In the genomic region with DNA sequence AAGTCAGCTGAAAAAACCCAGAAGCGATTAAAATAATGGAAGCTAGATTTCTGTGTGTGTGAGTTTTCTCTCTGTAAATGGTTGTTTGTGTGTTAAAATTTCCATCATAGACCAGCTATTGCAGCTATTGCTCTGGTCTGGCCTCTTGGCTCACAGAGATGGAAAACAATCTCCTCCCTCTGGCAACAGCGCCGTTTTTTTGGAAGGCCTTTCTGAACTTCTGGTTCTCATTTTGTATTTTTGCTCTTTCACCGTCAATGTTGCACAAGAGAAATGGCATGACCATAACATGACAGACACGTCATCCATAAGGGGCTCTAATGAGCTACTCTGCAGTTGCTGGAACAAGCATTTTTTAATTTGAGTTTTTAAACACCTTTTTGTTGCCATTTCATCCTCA, we compare ENCODE assay signal across 12 cellular contexts.
DNase-seq lines count a peak whose midpoint lies in the region; ATAC-seq and TF ChIP-seq lines count a peak whose summit lies in the region.
"Had no signal": no experiment of that assay in that cellular context is flagged by ENCODE, and none has a peak within 500 bp of the region (broad histone marks: within the 10 kb centered on the region; RNA-seq: fewer than 3 reads in every experiment).

No MANE protein-coding gene starts in this region.

- POLR2A ChIA-PET in PC-3 (lab: Charles Lee; ENCODE audit: unreplicated experiment), result no interaction called here

- H3K36me3 Mint-ChIP-seq in H9 (ENCODE audit: insufficient read depth in 1 of 3, low read depth in 3 of 3), result no peaks in the 10 kb centered on the region

- H3K4me3 ChIP-seq in body of pancreas (no peak overlapping the region), stomach smooth muscle (ENCODE audit: low read length in 2 of 2) (no peak overlapping the region), PC-3 (ENCODE audit: low read length) (no peak overlapping the region)
- H3K4me3 ChIP-seq: BLaER1 had no signal

- H3K9me3 ChIP-seq in body of pancreas, result no peaks in the 10 kb centered on the region
- H3K9me3 ChIP-seq in stomach smooth muscle (ENCODE audit: control insufficient read depth in 2 of 2, low read length in 2 of 2), result no peaks in the 10 kb centered on the region
- no peaks in the 10 kb centered on the region for H3K9me3 ChIP-seq in PC-3 (ENCODE audit: low read length)
- H3K9me3 ChIP-seq in H9 (ENCODE audit: control insufficient read depth, low read depth, low read length), result no peaks in the 10 kb centered on the region
- H3K9me3 ChIP-seq: BLaER1 had no signal

- H3K4me3 Mint-ChIP-seq in H9, result no peak overlapping the region

- H3K4me2 ChIP-seq in PC-3 (ENCODE audit: low read length), result no peak overlapping the region
- no peak overlapping the region for H3K4me2 ChIP-seq in H9 (ENCODE audit: insufficient read depth, insufficient read length, low read length)
- H3K4me2 ChIP-seq: BLaER1 had no signal

- H3K79me2 ChIP-seq in PC-3 (ENCODE audit: low read length) (no peaks in the 10 kb centered on the region), H9 (ENCODE audit: insufficient read depth, low read length) (no peaks in the 10 kb centered on the region)

- H3K9me3 Mint-ChIP-seq in H9, result no peaks in the 10 kb centered on the region

- no peak overlapping the region for H2BK120ac ChIP-seq in H9 (ENCODE audit: low read depth, low read length, poor library complexity, severe bottlenecking)

- H2BK15ac ChIP-seq in H9 (ENCODE audit: low read depth, low read length), result no peak overlapping the region

- no peak overlapping the region for H3T11ph ChIP-seq in H9 (ENCODE audit: low read length)

- H2AK5ac ChIP-seq in H9 (ENCODE audit: insufficient read length, low read length), result no peak overlapping the region

- no peaks in the 10 kb centered on the region for H3K9me2 ChIP-seq in PC-3 (replicated peaks; ENCODE audit: low read length)

- H3K14ac ChIP-seq in H9 (ENCODE audit: insufficient read depth, low read length), result no peak overlapping the region

- intact Hi-C loops in body of pancreas (cut with DNase I) (no loop called here), left ventricle myocardium superior (cut with micrococcal nuclease) (no loop called here), PC-3 (cut with micrococcal nuclease) (no loop called here)

- H3K27me3 Mint-ChIP-seq in H9 (ENCODE audit: low read depth), result no peaks in the 10 kb centered on the region; the same call in 1 of the 2 replicates

- H4K91ac ChIP-seq in H9 (ENCODE audit: insufficient read length, low read depth, low read length), result no peak overlapping the region

- CTCF ChIA-PET in PC-3 (lab: Charles Lee), result no interaction called here

- no peaks in the 10 kb centered on the region for H3F3A ChIP-seq in PC-3 (ENCODE audit: low read length, unreplicated experiment)

- no peak for TF ChIP-seq POLR2A in body of pancreas (IDR thresholded peaks at IDR 0.05)

- no peak overlapping the region for H2BK20ac ChIP-seq in H9 (ENCODE audit: low read depth, low read length, poor library complexity, severe bottlenecking)

- H4K20me1 ChIP-seq in PC-3 (ENCODE audit: low read length) (no peaks in the 10 kb centered on the region), H9 (ENCODE audit: control insufficient read depth, insufficient read depth, insufficient read length) (no peaks in the 10 kb centered on the region)
- H4K20me1 ChIP-seq: BLaER1 had no signal

- H3K23me2 ChIP-seq in H9 (ENCODE audit: insufficient read length, low read depth, low read length, poor library complexity, severe bottlenecking), result no peaks in the 10 kb centered on the region

- H3K9ac ChIP-seq in stomach smooth muscle (ENCODE audit: low read length in 2 of 2), result no peak overlapping the region
- H3K9ac ChIP-seq in PC-3 (ENCODE audit: low read length), result no peak overlapping the region
- no peak overlapping the region for H3K9ac ChIP-seq in H9 (ENCODE audit: extremely low read depth, insufficient read length, low read length)
- H3K9ac ChIP-seq: BLaER1 had no signal

- H3K4me1 ChIP-seq in body of pancreas (no peaks in the 10 kb centered on the region), stomach smooth muscle (ENCODE audit: control insufficient read depth, insufficient read depth, low read length) (no peaks in the 10 kb centered on the region), PC-3 (ENCODE audit: insufficient read depth, low read length) (0 out of 2 replicates have a peak, but pooled peaks cover 3% of the 10 kb centered on the region), H9 (ENCODE audit: insufficient read depth, low read length) (no peaks in the 10 kb centered on the region)

- H4K8ac ChIP-seq in H9 (replicated peaks; ENCODE audit: insufficient read length, low read depth, low read length), result no peak overlapping the region

- H2BK12ac ChIP-seq in H9 (ENCODE audit: insufficient read length, low read depth, low read length), result no peak overlapping the region

- H3K23ac ChIP-seq in H9 (ENCODE audit: insufficient read length, low read depth, low read length), result no peak overlapping the region

- H3K27ac ChIP-seq in body of pancreas (no peak overlapping the region), stomach smooth muscle (ENCODE audit: low read length) (peak overlapping the region; percentile 1), PC-3 (ENCODE audit: low read length) (no peak overlapping the region), H9 (ENCODE audit: insufficient read length, low read depth, low read length) (no peak overlapping the region)
- H3K27ac ChIP-seq: BLaER1, WERI-Rb-1 had no signal

- H3K56ac ChIP-seq in H9 (ENCODE audit: insufficient read length, low read depth, low read length), result no peak overlapping the region

- H3K4ac ChIP-seq in H9 (ENCODE audit: low read depth, low read length), result no peak overlapping the region

- 71 to 81% methylated on average over 5 of the region's 5 CpGs for WGBS in body of pancreas, 2 donors
- WGBS in H9 (ENCODE audit: extremely low coverage, insufficient read length, low lambda C conversion rate), result no CpG with 5 or more reads among the region's 5 CpGs

- H4K5ac ChIP-seq in H9 (ENCODE audit: insufficient read length, low read depth, low read length), result no peak overlapping the region

- H3K4me1 Mint-ChIP-seq in H9, result peaks cover 5 to 8% of the 10 kb centered on the region in 2 experiments; a peak in 3 of 4 replicates

- H2BK5ac ChIP-seq in H9 (ENCODE audit: insufficient read length, low read length), result no peak overlapping the region

- no peak overlapping the region for H2AFZ ChIP-seq in PC-3 (ENCODE audit: low read length)
- H2AFZ ChIP-seq in H9 (ENCODE audit: low read length), result no peak overlapping the region

- TF ChIP-seq CTCF in body of pancreas (IDR thresholded peaks at IDR 0.05) (no peak), PC-3 (conservative IDR thresholded peaks at IDR 0.05; ENCODE audit: low read depth, low read length) (no peak), H9 (conservative IDR thresholded peaks at IDR 0.05) (no peak)

- BruUV-seq in PC-3 (replicated peaks; lab: Mats Ljungman, UMichigan), result no TSS peak

- peak; percentile 57 for DNase-seq in CD1c-positive myeloid dendritic cell (ENCODE audit: extremely low spot score)
- peak in 3 of 4 donors; percentile 21 to 41 (median 22) for DNase-seq in body of pancreas
- peak; percentile 38 for DNase-seq in left ventricle myocardium superior
- no peak for DNase-seq in PC-3
- DNase-seq in H9, result no peak
- DNase-seq in iPS-NIHi7 (ENCODE audit: extremely low spot score), result no peak
- DNase-seq: activated T-cell treated with anti-CD3 and anti-CD28 coated beads for 4 hours, hypothalamus, WERI-Rb-1 had no signal

- H3K27ac Mint-ChIP-seq in H9, result peak overlapping the region in 1 of 3 experiments; percentile 60; a peak in 1 of 7 replicates

- no peak overlapping the region for H3K18ac ChIP-seq in H9 (ENCODE audit: insufficient read length, low read depth, low read length)

- ATAC-seq in body of pancreas, result peak; percentile 35
- peak; percentile 94 for ATAC-seq in left ventricle myocardium superior
- ATAC-seq in PC-3, result no peak
- no peak for ATAC-seq in GM18909 (IDR thresholded peaks at IDR 0.05; ENCODE audit: poor library complexity, unreplicated experiment)

- no peaks in the 10 kb centered on the region for H3K36me3 ChIP-seq in body of pancreas (replicated peaks in 1 of 2; ENCODE audit: insufficient read depth in 1 of 2, low read depth in 2 of 2)
- no peaks in the 10 kb centered on the region for H3K36me3 ChIP-seq in stomach smooth muscle (ENCODE audit: control insufficient read depth in 2 of 2, insufficient read depth in 2 of 2, low read length in 2 of 2)
- H3K36me3 ChIP-seq in PC-3 (ENCODE audit: low read depth, low read length), result no peaks in the 10 kb centered on the region
- H3K36me3 ChIP-seq: BLaER1, WERI-Rb-1 had no signal

- H3K79me1 ChIP-seq in H9 (ENCODE audit: insufficient read depth, low read depth, low read length, poor library complexity, severe bottlenecking), result no peaks in the 10 kb centered on the region

- H3K27me3 ChIP-seq in body of pancreas (no peaks in the 10 kb centered on the region), stomach smooth muscle (ENCODE audit: control insufficient read depth in 1 of 2, insufficient read depth in 2 of 2, low read length in 2 of 2) (no peaks in the 10 kb centered on the region), PC-3 (ENCODE audit: low read length) (no peaks in the 10 kb centered on the region), H9 (ENCODE audit: insufficient read depth, low read length) (no peaks in the 10 kb centered on the region)
- H3K27me3 ChIP-seq: BLaER1 had no signal

Comparison
In these comparisons a context has a peak if more than half of its experiments do, and no peak if none do; other contexts are left out.
1. DNase-seq: peak in CD1c-positive myeloid dendritic cell (single experiment), body of pancreas (3 of 4) and left ventricle myocardium superior (single experiment); none in PC-3 (single experiment), H9 (single experiment) and iPS-NIHi7 (single experiment).
2. ATAC-seq: peak in body of pancreas (single experiment) and left ventricle myocardium superior (single experiment); none in PC-3 (single experiment) and GM18909 (single experiment).